In the genomic region with DNA sequence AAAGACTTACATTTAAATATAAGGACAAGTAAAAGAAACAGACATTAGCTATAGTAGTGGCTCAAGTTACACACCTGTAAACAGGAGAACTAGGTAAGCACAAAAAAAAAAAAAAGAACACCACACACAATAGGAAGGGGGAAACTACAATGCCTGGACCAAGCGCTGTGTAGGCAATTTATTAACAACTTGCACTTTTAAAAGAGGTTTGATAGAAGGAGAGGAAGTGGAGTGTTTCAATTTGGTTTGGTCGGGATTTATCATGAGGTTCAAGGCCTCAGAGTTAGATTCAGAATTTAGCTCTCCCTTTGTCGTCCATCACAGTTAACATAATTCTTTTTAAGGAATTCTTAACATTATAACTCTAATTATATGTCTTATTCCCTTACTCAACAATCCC, we compare ENCODE assay signal across 9 cellular contexts. TPM values are rescaled to one million over a fixed set of nuclear protein-coding genes. Genes with fewer than 3 reads are reported as not detected.
DNase-seq lines count a peak whose midpoint lies in the region; ATAC-seq and TF ChIP-seq lines count a peak whose summit lies in the region.
"Had no signal": no experiment of that assay in that cellular context is flagged by ENCODE, and none has a peak within 500 bp of the region (broad histone marks: within the 10 kb centered on the region; RNA-seq: fewer than 3 reads in every experiment).

No MANE protein-coding gene starts in this region.

- peak overlapping the region; percentile 67 to 87 for H3K27ac ChIP-seq in thoracic aorta

- no peaks in the 10 kb centered on the region for H3K9me3 ChIP-seq in iPS-15b (ENCODE audit: control insufficient read depth, insufficient read depth, low read length)
- no peaks in the 10 kb centered on the region for H3K9me3 ChIP-seq in thoracic aorta

- H3K4me1 Mint-ChIP-seq in activated T-cell treated with anti-CD3 and anti-CD28 coated beads, Interleukin-2, amount 50 U/mL, for 24 hours (ENCODE audit: low read depth), result peaks cover 12% of the 10 kb centered on the region
- H3K4me1 Mint-ChIP-seq in activated T-cell treated with anti-CD3 and anti-CD28 coated beads, Interleukin-2, amount 50 U/mL, for 4 hours (ENCODE audit: low read depth), result peaks cover 9% of the 10 kb centered on the region
- peaks cover 23% of the 10 kb centered on the region for H3K4me1 Mint-ChIP-seq in WTC11

- H3K4me3 ChIP-seq in iPS-15b (ENCODE audit: low read depth, low read length) (peak overlapping the region; percentile 69), thoracic aorta (peak overlapping the region; percentile 99)

- peak overlapping the region; percentile 24 for H3K9ac ChIP-seq in iPS-15b (ENCODE audit: low read depth, low read length)

- H3K27ac Mint-ChIP-seq in activated T-cell treated with anti-CD3 and anti-CD28 coated beads, Interleukin-2, amount 50 U/mL, for 24 hours, result peak overlapping the region; percentile 95
- H3K27ac Mint-ChIP-seq in WTC11, result peak overlapping the region; percentile 99

- no peak for ATAC-seq in activated T-cell treated with anti-CD3 and anti-CD28 coated beads, Interleukin-2, amount 50 U/mL, for 4 hours
- ATAC-seq in WTC11, result no peak
- no peak for ATAC-seq in thoracic aorta (ENCODE audit: insufficient number of reproducible peaks, low FRiP score, low read depth)
- ATAC-seq in GM18517 (IDR thresholded peaks at IDR 0.05; ENCODE audit: unreplicated experiment), result no peak

- no peaks in the 10 kb centered on the region for H3K9me3 Mint-ChIP-seq in activated T-cell treated with anti-CD3 and anti-CD28 coated beads, Interleukin-2, amount 50 U/mL, for 24 hours
- H3K9me3 Mint-ChIP-seq in activated T-cell treated with anti-CD3 and anti-CD28 coated beads, Interleukin-2, amount 50 U/mL, for 4 hours, result no peaks in the 10 kb centered on the region
- no peaks in the 10 kb centered on the region for H3K9me3 Mint-ChIP-seq in WTC11

- POLR2A ChIA-PET in WTC11 (lab: Charles Lee), result interaction anchor here (0.8 to 2.3 kb wide), 3 partner anchors 25 to 110 kb away, joined by 3 to 9 read pairs (median 3); partner anchors contain the start of genes BYSL and MED20

- DNase-seq in activated T-cell treated with anti-CD3 and anti-CD28 coated beads, Interleukin-2, amount 50 U/mL, for 24 hours, result no peak
- DNase-seq in activated T-cell treated with anti-CD3 and anti-CD28 coated beads, Interleukin-2, amount 50 U/mL, for 4 hours, result no peak
- DNase-seq in WTC11 (ENCODE audit: low spot score) (no peak), thoracic aorta (ENCODE audit: low spot score) (no peak), CD1c-positive myeloid dendritic cell (ENCODE audit: extremely low spot score) (no peak), kidney tubule cell (ENCODE audit: low spot score) (no peak)
- DNase-seq: midbrain had no signal

- no peaks in the 10 kb centered on the region for H3K36me3 ChIP-seq in iPS-15b (ENCODE audit: control insufficient read depth, insufficient read depth, low read length)
- H3K36me3 ChIP-seq in thoracic aorta, result peaks cover 3% of the 10 kb centered on the region

- H3K36me3 Mint-ChIP-seq in activated T-cell treated with anti-CD3 and anti-CD28 coated beads, Interleukin-2, amount 50 U/mL, for 24 hours (ENCODE audit: low read depth), result peaks cover 5% of the 10 kb centered on the region
- H3K36me3 Mint-ChIP-seq in activated T-cell treated with anti-CD3 and anti-CD28 coated beads, Interleukin-2, amount 50 U/mL, for 4 hours (ENCODE audit: insufficient read depth), result no peaks in the 10 kb centered on the region
- H3K36me3 Mint-ChIP-seq in WTC11, result no peaks in the 10 kb centered on the region

- CTCF ChIA-PET in WTC11 (lab: Charles Lee), result interaction anchor here (1.2 to 5.7 kb wide), 5 partner anchors 25 to 148 kb away, joined by 3 to 53 read pairs (median 8); partner anchors contain the start of genes BYSL, MED20 and TOMM6

- H3K27me3 Mint-ChIP-seq in activated T-cell treated with anti-CD3 and anti-CD28 coated beads, Interleukin-2, amount 50 U/mL, for 24 hours, result no peaks in the 10 kb centered on the region
- no peaks in the 10 kb centered on the region for H3K27me3 Mint-ChIP-seq in activated T-cell treated with anti-CD3 and anti-CD28 coated beads, Interleukin-2, amount 50 U/mL, for 4 hours (ENCODE audit: low read depth)
- no peaks in the 10 kb centered on the region for H3K27me3 Mint-ChIP-seq in WTC11 (ENCODE audit: low read depth)

- H3K27me3 ChIP-seq in iPS-15b (ENCODE audit: control insufficient read depth, insufficient read depth, low read length) (no peaks in the 10 kb centered on the region), thoracic aorta (replicated peaks; ENCODE audit: insufficient read depth) (no peaks in the 10 kb centered on the region)

- TF ChIP-seq CTCF in WTC11 (IDR thresholded peaks at IDR 0.05) (no peak), thoracic aorta (IDR thresholded peaks at IDR 0.05) (no peak)

- H3K4me3 Mint-ChIP-seq in activated T-cell treated with anti-CD3 and anti-CD28 coated beads, Interleukin-2, amount 50 U/mL, for 24 hours, result no peak overlapping the region
- no peak overlapping the region for H3K4me3 Mint-ChIP-seq in activated T-cell treated with anti-CD3 and anti-CD28 coated beads, Interleukin-2, amount 50 U/mL, for 4 hours
- H3K4me3 Mint-ChIP-seq in WTC11, result no peak overlapping the region

- H3K4me1 ChIP-seq in iPS-15b (ENCODE audit: control insufficient read depth, insufficient read depth, low read length) (peaks cover 12% of the 10 kb centered on the region), thoracic aorta (ENCODE audit: control insufficient read depth in 1 of 2, low read depth in 2 of 2) (peaks cover 9 to 18% of the 10 kb centered on the region in 2 donors)

TF ChIP-seq in WTC11, 78 proteins besides CTCF, POLR2A, EP300 and RAD21 (continues in another document):
- TF ChIP-seq RORB (CRISPR knock-in tag; IDR thresholded peaks at IDR 0.05), result no peak
- TF ChIP-seq ZMAT4 (CRISPR knock-in tag; IDR thresholded peaks at IDR 0.05), result no peak
- TF ChIP-seq, protein P1, sequence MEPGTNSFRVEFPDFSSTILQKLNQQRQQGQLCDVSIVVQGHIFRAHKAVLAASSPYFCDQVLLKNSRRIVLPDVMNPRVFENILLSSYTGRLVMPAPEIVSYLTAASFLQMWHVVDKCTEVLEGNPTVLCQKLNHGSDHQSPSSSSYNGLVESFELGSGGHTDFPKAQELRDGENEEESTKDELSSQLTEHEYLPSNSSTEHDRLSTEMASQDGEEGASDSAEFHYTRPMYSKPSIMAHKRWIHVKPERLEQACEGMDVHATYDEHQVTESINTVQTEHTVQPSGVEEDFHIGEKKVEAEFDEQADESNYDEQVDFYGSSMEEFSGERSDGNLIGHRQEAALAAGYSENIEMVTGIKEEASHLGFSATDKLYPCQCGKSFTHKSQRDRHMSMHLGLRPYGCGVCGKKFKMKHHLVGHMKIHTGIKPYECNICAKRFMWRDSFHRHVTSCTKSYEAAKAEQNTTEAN (CRISPR knock-in tag; IDR thresholded peaks at IDR 0.05), result no peak
- TF ChIP-seq GTF2I (CRISPR knock-in tag; conservative IDR thresholded peaks at IDR 0.05), result no peak
- TF ChIP-seq ZNF671 (CRISPR knock-in tag; IDR thresholded peaks at IDR 0.05), result no peak
- TF ChIP-seq, protein P2, sequence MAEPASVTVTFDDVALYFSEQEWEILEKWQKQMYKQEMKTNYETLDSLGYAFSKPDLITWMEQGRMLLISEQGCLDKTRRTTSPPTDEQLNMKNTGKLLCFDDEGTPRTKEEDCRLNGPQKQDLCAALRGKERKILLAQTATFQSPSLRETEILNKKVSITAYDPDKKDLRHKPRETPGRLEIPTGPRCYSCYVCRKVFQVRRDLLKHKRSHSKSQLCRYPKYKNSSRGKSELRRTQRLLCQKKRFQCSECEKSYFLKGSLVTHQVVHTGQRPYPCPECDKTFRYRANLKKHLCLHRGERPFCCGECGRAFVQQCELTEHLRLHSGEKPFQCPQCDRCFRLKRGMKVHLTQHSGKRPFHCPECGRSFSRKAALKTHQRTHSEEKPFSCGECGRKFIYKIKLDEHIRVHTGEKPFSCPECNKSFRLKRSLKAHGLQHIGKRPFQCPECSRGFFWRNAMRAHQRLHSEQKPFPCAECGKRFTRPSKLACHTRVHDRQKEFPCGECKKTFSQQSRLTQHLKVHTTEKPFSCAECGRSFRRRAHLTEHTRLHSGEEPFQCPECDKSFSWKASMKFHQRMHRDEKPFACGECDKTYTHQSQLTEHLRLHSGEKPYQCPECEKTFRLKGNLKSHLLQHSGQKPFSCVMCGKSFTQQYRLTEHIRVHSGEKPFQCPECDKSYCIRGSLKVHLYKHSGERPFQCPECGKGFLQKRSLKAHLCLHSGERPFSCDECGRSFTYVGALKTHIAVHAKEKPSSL (CRISPR knock-in tag; conservative IDR thresholded peaks at IDR 0.05), result no peak

RNA-seq across cellular contexts. Expression of gene USP49, which starts 1.1 kb away (rescaled TPM):
- 1 to 10 TPM; 3.7 to 4.5 (median 4.4) TPM for total RNA-seq in activated T-cell treated with anti-CD3 and anti-CD28 coated beads, Interleukin-2, amount 50 U/mL, for 4 hours
- 16.3 to 18.4 TPM (median 17.3 TPM) in 3 replicates for total RNA-seq in WTC11 (2021)
- total RNA-seq in thoracic aorta, result 1 to 10 TPM; 3.3 to 3.8 TPM

RNA-seq across cellular contexts. Expression of gene MED20, which starts 24.7 kb away (rescaled TPM):
- 10 to 100 TPM; 13.1 to 16.6 (median 16.3) TPM for total RNA-seq in activated T-cell treated with anti-CD3 and anti-CD28 coated beads, Interleukin-2, amount 50 U/mL, for 4 hours
- 37.5 to 42.4 TPM (median 38.9 TPM) in 3 replicates for total RNA-seq in WTC11 (2021)
- 10 to 100 TPM in 1 of 2 donors, 1 to 10 TPM in 1; 5.6 to 11.6 TPM for total RNA-seq in thoracic aorta

RNA-seq across cellular contexts. Expression of gene BYSL, which starts 25.0 kb away (rescaled TPM):
- total RNA-seq in activated T-cell treated with anti-CD3 and anti-CD28 coated beads, Interleukin-2, amount 50 U/mL, for 4 hours, result 100 to 1,000 TPM; 128 to 140 (median 139) TPM
- total RNA-seq in WTC11 (2021) (40.3 to 50.8 TPM (median 43.8 TPM) in 3 replicates), thoracic aorta (10 to 100 TPM in 1 of 2 donors, 1 to 10 TPM in 1; 5.3 to 11.6 TPM)

RNA-seq across cellular contexts. Expression of gene CCND3, which starts 45.3 kb away (rescaled TPM):
- total RNA-seq in activated T-cell treated with anti-CD3 and anti-CD28 coated beads, Interleukin-2, amount 50 U/mL, for 4 hours, result 100 to 1,000 TPM; 424 to 518 (median 474) TPM
- total RNA-seq in WTC11 (2021) (23.0 to 33.6 TPM (median 23.0 TPM) in 3 replicates), thoracic aorta (100 to 1,000 TPM; 131 to 170 TPM)
